10 cellular contexts compared by ENCODE assay signal in the genomic region with DNA sequence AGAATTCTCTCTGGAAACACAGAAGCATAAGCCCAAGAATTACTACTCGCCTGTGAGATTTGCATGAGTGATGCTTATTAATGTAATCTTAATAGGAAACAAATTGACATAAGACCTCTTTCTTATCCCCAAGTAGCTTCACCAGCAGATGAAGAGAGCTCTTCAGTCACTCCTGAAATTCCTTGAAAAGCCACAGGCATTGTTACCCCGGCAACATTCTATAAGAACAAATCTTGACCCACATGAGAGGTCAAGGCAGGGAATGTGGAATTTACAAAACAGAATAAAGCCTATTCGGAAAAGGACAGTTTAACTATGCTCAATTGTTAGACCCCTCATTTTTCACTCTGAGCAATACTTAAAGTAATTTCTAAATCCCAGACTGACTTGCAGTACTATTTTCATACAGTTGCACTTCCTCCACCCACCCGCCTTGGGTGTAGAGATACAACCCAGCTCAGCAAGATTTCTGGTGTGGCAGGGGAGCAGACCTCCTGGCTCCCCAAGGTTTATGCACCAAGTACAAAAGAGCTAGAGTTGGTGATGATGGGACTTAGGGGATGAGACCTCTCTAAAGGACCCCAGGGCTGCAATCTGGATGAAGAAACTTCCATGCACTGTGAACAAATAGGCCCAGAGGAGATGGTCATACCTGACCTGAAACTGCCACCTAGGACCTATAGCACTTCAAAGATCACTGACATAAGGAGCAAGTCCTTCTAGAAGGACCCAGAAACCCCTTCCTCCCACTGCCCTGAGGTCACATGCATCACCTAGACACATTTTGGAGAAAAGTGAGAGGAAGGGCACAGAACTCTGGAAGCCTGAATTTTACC.
A peak's percentile ranks its signal among the peaks of the same experiment; 100 is the strongest.
DNase-seq lines count a peak whose midpoint lies in the region; ATAC-seq and TF ChIP-seq lines count a peak whose summit lies in the region.
"Had no signal": no experiment of that assay in that cellular context is flagged by ENCODE, and none has a peak within 500 bp of the region (broad histone marks: within the 10 kb centered on the region; RNA-seq: fewer than 3 reads in every experiment).

No MANE protein-coding gene starts in this region.

- H4K12ac ChIP-seq in trophoblast cell (ENCODE audit: low read depth, low read length): no peak overlapping the region

- no peak overlapping the region for H2BK120ac ChIP-seq in trophoblast cell (ENCODE audit: insufficient read depth, low read length, poor library complexity)

- CTCF ChIA-PET in Caco-2 (lab: Charles Lee): no interaction called here

- peak overlapping the region; percentile 58 for H3K9ac ChIP-seq in trophoblast cell (ENCODE audit: low read length)

- H3K4me2 ChIP-seq in trophoblast cell (ENCODE audit: low read length): no peak overlapping the region

- no peak overlapping the region for H4K91ac ChIP-seq in trophoblast cell (ENCODE audit: low read depth, low read length)

- H2BK12ac ChIP-seq in trophoblast cell (ENCODE audit: low read length): no peak overlapping the region

- H3K9me3 ChIP-seq in trophoblast cell (ENCODE audit: insufficient read depth, low read depth, low read length) (no peaks in the 10 kb centered on the region), Caco-2 (no peaks in the 10 kb centered on the region)

- intact Hi-C loops in Caco-2 (cut with micrococcal nuclease; ENCODE audit: unreplicated experiment): no loop called here

- H3K79me2 ChIP-seq in trophoblast cell (ENCODE audit: control insufficient read depth, insufficient read depth, low read length, poor library complexity): no peaks in the 10 kb centered on the region

- no peak overlapping the region for H3K27ac ChIP-seq in trophoblast cell (ENCODE audit: low read depth, low read length)

- POLR2A ChIA-PET in Caco-2 (lab: Charles Lee): no interaction called here

- peaks cover 9% of the 10 kb centered on the region for H3K4me1 Mint-ChIP-seq in Caco-2 (ENCODE audit: low read depth, unreplicated experiment)

- H3K4me3 ChIP-seq in trophoblast cell (ENCODE audit: low read depth, low read length) (no peak overlapping the region), Caco-2 (ENCODE audit: low read depth, low read length) (no peak overlapping the region)

- no peak overlapping the region for H3K4ac ChIP-seq in trophoblast cell (ENCODE audit: low read depth, low read length)

- H3K14ac ChIP-seq in trophoblast cell (ENCODE audit: low read length): no peak overlapping the region

- H3K27me3 ChIP-seq in trophoblast cell (ENCODE audit: insufficient read depth, low read length) (no peaks in the 10 kb centered on the region), Caco-2 (replicated peaks; ENCODE audit: control insufficient read depth, insufficient read depth, low read length) (no peaks in the 10 kb centered on the region)

- no peak overlapping the region for H3K18ac ChIP-seq in trophoblast cell (ENCODE audit: low read length)

- no peaks in the 10 kb centered on the region for H3K36me3 ChIP-seq in trophoblast cell (ENCODE audit: control insufficient read depth in 1 of 2, insufficient read depth in 2 of 2, low read length in 2 of 2)
- no peaks in the 10 kb centered on the region for H3K36me3 ChIP-seq in Caco-2 (ENCODE audit: control insufficient read depth, insufficient read depth, low read length)

- H3K27me3 Mint-ChIP-seq in Caco-2 (ENCODE audit: insufficient read depth, unreplicated experiment): no peaks in the 10 kb centered on the region

- WGBS in trophoblast cell (ENCODE audit: extremely low coverage, insufficient coverage, insufficient read length): no CpG with 5 or more reads among the region's 4 CpGs

- ATAC-seq in GM19035 (IDR thresholded peaks at IDR 0.05; ENCODE audit: unreplicated experiment) (peak; percentile 98), HG02763 (IDR thresholded peaks at IDR 0.05; ENCODE audit: unreplicated experiment) (peak; percentile 92), HG02970 (IDR thresholded peaks at IDR 0.05; ENCODE audit: low FRiP score, unreplicated experiment) (no peak)

- DNase-seq in MV-4-11 (lab: John Stamatoyannopoulos, UW) (peak; percentile 47), trophoblast cell (peak; percentile 4 to 71), Caco-2 (no peak), NCI-H82 (lab: John Stamatoyannopoulos, UW) (no peak), NCI-H446 (lab: John Stamatoyannopoulos, UW) (no peak)
- DNase-seq: GDM1, head of caudate nucleus had no signal

- TF ChIP-seq CTCF in Caco-2 (IDR thresholded peaks at IDR 0.05; ENCODE audit: insufficient read depth in 1 of 2, low read depth in 1 of 2, low read length in 1 of 2, severe bottlenecking in 1 of 2, unreplicated experiment in 1 of 2): no peak

- no peak overlapping the region for H2AFZ ChIP-seq in trophoblast cell (ENCODE audit: insufficient read depth, low read length, poor library complexity)

- H2BK5ac ChIP-seq in trophoblast cell (ENCODE audit: low read depth, low read length, poor library complexity): no peak overlapping the region

- no peak overlapping the region for H3K27ac Mint-ChIP-seq in Caco-2 (ENCODE audit: unreplicated experiment)

- H3K79me1 ChIP-seq in trophoblast cell (ENCODE audit: low read length): no peaks in the 10 kb centered on the region

- no TSS peak for BruUV-seq in Caco-2 (replicated peaks; lab: Mats Ljungman, UMichigan)

- no peaks in the 10 kb centered on the region for H3K36me3 Mint-ChIP-seq in Caco-2 (ENCODE audit: insufficient read depth, unreplicated experiment)

- H3K4me1 ChIP-seq in trophoblast cell (ENCODE audit: control insufficient read depth in 1 of 2, insufficient read depth in 2 of 2, low read length in 2 of 2) (peaks cover 2 to 9% of the 10 kb centered on the region in 2 experiments), Caco-2 (no peaks in the 10 kb centered on the region)

- H2AK5ac ChIP-seq in trophoblast cell (ENCODE audit: low read length): no peak overlapping the region

- H3K4me3 Mint-ChIP-seq in Caco-2 (ENCODE audit: unreplicated experiment): no peak overlapping the region

- H3K9me3 Mint-ChIP-seq in Caco-2 (ENCODE audit: unreplicated experiment): no peaks in the 10 kb centered on the region

- H4K8ac ChIP-seq in trophoblast cell (ENCODE audit: low read depth, low read length): no peak overlapping the region

- H3K23ac ChIP-seq in trophoblast cell (ENCODE audit: low read length): no peak overlapping the region

Comparison
In these comparisons a context has a peak if more than half of its experiments do, and no peak if none do; other contexts are left out.
1. DNase-seq: peak in MV-4-11 (single experiment) and trophoblast cell (2 of 2); none in Caco-2 (0 of 2), NCI-H82 (single experiment) and NCI-H446 (0 of 2).